ENCODE assay signal across 9 cellular contexts in genomic region chr6:139161169-139161568, GRCh38. TPM values are rescaled to one million over a fixed set of nuclear protein-coding genes. Genes with fewer than 3 reads are reported as not detected.
A peak's percentile ranks its signal among the peaks of the same experiment; 100 is the strongest.
DNase-seq lines count a peak whose midpoint lies in the region; FAIRE-seq and TF ChIP-seq lines count a peak whose summit lies in the region.
"Had no signal": no experiment of that assay in that cellular context is flagged by ENCODE, and none has a peak within 500 bp of the region (broad histone marks: within the 10 kb centered on the region; RNA-seq: fewer than 3 reads in every experiment).

No MANE protein-coding gene starts in this region.

- no peak overlapping the region for H3K9ac ChIP-seq in astrocyte (ENCODE audit: low read length)

- no peak for FAIRE-seq in astrocyte (lab: Jason Lieb, UNC)
- FAIRE-seq: TTC549 had no signal

- DNase-seq in activated CD4-positive, CD25-positive, alpha-beta regulatory T cell treated with anti-CD3 and anti-CD28 coated beads, Interleukin-2, amount 50 U/mL, for 16 hours (ENCODE audit: low read depth, low spot score) = peak; percentile 41
- DNase-seq in activated CD4-positive, CD25-positive, alpha-beta regulatory T cell (lab: John Stamatoyannopoulos, UW) = no peak
- DNase-seq in NCI-H526 (lab: John Stamatoyannopoulos, UW) (peak; percentile 67 to 78), astrocyte (ENCODE audit: low read depth) (peak; percentile 64), foreskin melanocyte (no peak), GOT3 (lab: John Stamatoyannopoulos, UW) (no peak), NCI-H446 treated with DMSO at 0.1 percent for 48 hours (lab: John Stamatoyannopoulos, UW) (no peak)
- peak in 2 of 3 donors; percentile 42 for DNase-seq in stimulated activated CD4-positive, alpha-beta T cell treated with anti-CD3 and anti-CD28 coated beads, TNF-alpha, amount 100 ng/mL, for 1 hour (ENCODE audit: low read depth in 3 of 3, low spot score in 1 of 3)

- H3K4me3 Mint-ChIP-seq in astrocyte (ENCODE audit: unreplicated experiment) = no peak overlapping the region

- H2AFZ ChIP-seq in astrocyte (ENCODE audit: low read depth, low read length) = no peak overlapping the region

- H3K4me2 ChIP-seq in astrocyte (ENCODE audit: low read length) = no peak overlapping the region

- H3K27me3 Mint-ChIP-seq in astrocyte (ENCODE audit: low read depth, unreplicated experiment) = no peaks in the 10 kb centered on the region

- no peak overlapping the region for H3K27ac Mint-ChIP-seq in astrocyte (ENCODE audit: unreplicated experiment)

- H3K36me3 ChIP-seq in astrocyte (ENCODE audit: insufficient read depth, low read length) = no peaks in the 10 kb centered on the region

- no peaks in the 10 kb centered on the region for H3K27me3 ChIP-seq in astrocyte (ENCODE audit: insufficient read depth, low read length)

- no peaks in the 10 kb centered on the region for H3K4me1 ChIP-seq in astrocyte (ENCODE audit: insufficient read depth, low read length)

- peaks cover 48% of the 10 kb centered on the region for H4K20me1 ChIP-seq in astrocyte (ENCODE audit: insufficient read depth, low read length)

- H3K4me3 ChIP-seq in astrocyte (ENCODE audit: insufficient read depth, low read depth, low read length) = no peak overlapping the region

- no peak overlapping the region for H3K27ac ChIP-seq in astrocyte (ENCODE audit: low read depth, low read length)

- TF ChIP-seq CTCF in astrocyte (IDR thresholded peaks at IDR 0.05; ENCODE audit: insufficient read depth, low read depth, low read length) = no peak

- peaks cover 6% of the 10 kb centered on the region for H3K9me3 Mint-ChIP-seq in astrocyte (ENCODE audit: unreplicated experiment)

- no peaks in the 10 kb centered on the region for H3K9me3 ChIP-seq in astrocyte (ENCODE audit: insufficient read depth, low read depth, low read length)

- peaks cover 6% of the 10 kb centered on the region for H3K79me2 ChIP-seq in astrocyte (ENCODE audit: insufficient read depth, low read length)

- H3K36me3 Mint-ChIP-seq in astrocyte (ENCODE audit: low read depth, unreplicated experiment) = peaks cover 6% of the 10 kb centered on the region

- H3K4me1 Mint-ChIP-seq in astrocyte (ENCODE audit: low read depth, unreplicated experiment) = peaks cover 20% of the 10 kb centered on the region

RNA-seq across cellular contexts. Expression of gene HECA, which starts 26.3 kb away (rescaled TPM):
- total RNA-seq in astrocyte = 10.3 and 11.1 TPM in 2 replicates

Comparison
In these comparisons a context has a peak if more than half of its experiments do, and no peak if none do; other contexts are left out.
1. DNase-seq: peak in activated CD4-positive, CD25-positive, alpha-beta regulatory T cell treated with anti-CD3 and anti-CD28 coated beads, Interleukin-2, amount 50 U/mL, for 16 hours (single experiment), NCI-H526 (2 of 2), astrocyte (single experiment) and stimulated activated CD4-positive, alpha-beta T cell treated with anti-CD3 and anti-CD28 coated beads, TNF-alpha, amount 100 ng/mL, for 1 hour (2 of 3); none in activated CD4-positive, CD25-positive, alpha-beta regulatory T cell (0 of 4), foreskin melanocyte (single experiment), GOT3 (single experiment) and NCI-H446 treated with DMSO at 0.1 percent for 48 hours (single experiment).